In genomic region chr1:166813508-166814223, GRCh38 we compare ENCODE assay signal across 21 cellular contexts. TPM values are rescaled to one million over a fixed set of nuclear protein-coding genes. Genes with fewer than 3 reads are reported as not detected.
DNase-seq lines count a peak whose midpoint lies in the region; ATAC-seq, FAIRE-seq and TF ChIP-seq lines count a peak whose summit lies in the region.
"Had no signal": no experiment of that assay in that cellular context is flagged by ENCODE, and none has a peak within 500 bp of the region (broad histone marks: within the 10 kb centered on the region; RNA-seq: fewer than 3 reads in every experiment).

No MANE protein-coding gene starts in this region.

- H3K4me3 ChIP-seq in H1 (ENCODE audit: extremely low read depth in 1 of 4, insufficient read depth in 2 of 4, low read depth in 3 of 4, low read length in 4 of 4) (no peak overlapping the region), pancreas (no peak overlapping the region)
- H3K4me3 ChIP-seq: coronary artery, heart left ventricle, lung had no signal

- H3K79me1 ChIP-seq in H1 (ENCODE audit: low read depth, low read length) = no peaks in the 10 kb centered on the region

- H3K27me3 ChIP-seq in H1 (replicated peaks in 1 of 4; ENCODE audit: control insufficient read depth in 3 of 4, extremely low read depth in 1 of 4, insufficient read depth in 3 of 4, low read length in 3 of 4) (peaks cover 0 to 2% (median 0%) of the 10 kb centered on the region in 4 experiments; a peak in 1 of 7 replicates), pancreas (no peaks in the 10 kb centered on the region)
- H3K27me3 ChIP-seq: BE2C, brain microvascular endothelial cell, heart left ventricle had no signal

- no peak overlapping the region for H2BK12ac ChIP-seq in H1 (ENCODE audit: low read depth, low read length)

- no peak overlapping the region for H2BK5ac ChIP-seq in H1 (ENCODE audit: low read depth, low read length)

- no peaks in the 10 kb centered on the region for H3K23me2 ChIP-seq in H1 (ENCODE audit: low read depth, low read length)

- no peak overlapping the region for H3K18ac ChIP-seq in H1 (ENCODE audit: extremely low read depth, low read length)

- ATAC-seq in pancreas = peak; percentile 84 to 94 (median 91)
- ATAC-seq: heart left ventricle had no signal

- no peak overlapping the region for H3K14ac ChIP-seq in H1 (ENCODE audit: insufficient read length)

- CTCF ChIA-PET in H1 (lab: Charles Lee; ENCODE audit: partially characterized antibody) = interaction anchor here (0.6 to 1.8 kb wide), 7 partner anchors 8 to 423 kb away, joined by 3 to 14 read pairs (median 4); no protein-coding TSS in a partner anchor

- 0 out of 2 replicates have a peak overlapping the region, but pooled peaks have one; percentile 14 for H2AFZ ChIP-seq in H1 (ENCODE audit: low read length)

- H3K56ac ChIP-seq in H1 (replicated peaks; ENCODE audit: insufficient read length, low read depth, low read length) = no peak overlapping the region

- H4K8ac ChIP-seq in H1 (ENCODE audit: extremely low read depth, insufficient read depth, low read length) = no peak overlapping the region

- FAIRE-seq in H1 (lab: Jason Lieb, UNC) (no peak), pancreas (lab: Jason Lieb, UNC) (no peak)

- no peaks in the 10 kb centered on the region for H4K20me1 ChIP-seq in H1 (replicated peaks in 1 of 2; ENCODE audit: control insufficient read depth in 1 of 2, insufficient read depth in 2 of 2, low read length in 2 of 2)

- H3K36me3 ChIP-seq in H1 (ENCODE audit: control insufficient read depth in 2 of 4, insufficient read depth in 4 of 4, low read length in 3 of 4) (no peaks in the 10 kb centered on the region), pancreas (no peaks in the 10 kb centered on the region)
- H3K36me3 ChIP-seq: BE2C, brain microvascular endothelial cell, heart left ventricle had no signal

- H4K91ac ChIP-seq in H1 (replicated peaks; ENCODE audit: insufficient read length, low read length) = no peak overlapping the region

- H3K4me2 ChIP-seq in H1 (ENCODE audit: insufficient read depth in 1 of 2, low read depth in 2 of 2, low read length in 2 of 2) = no peak overlapping the region

- WGBS in H1 (ENCODE audit: extremely low coverage in 1 of 2, insufficient coverage in 1 of 2, insufficient read length in 1 of 2, insufficient replicate concordance in 2 of 2, low coverage in 1 of 2, low lambda C conversion rate in 2 of 2, missing lambda C conversion rate in 1 of 2), 2 experiments = 88% methylated on average over 2 of the region's 2 CpGs; no CpG with 5 or more reads in 1 of the 2 experiments
- WGBS in pancreas, 2 donors = 9% methylated on average over 2 of the region's 2 CpGs

- no peak overlapping the region for H2BK20ac ChIP-seq in H1 (ENCODE audit: low read length)

- DNase-seq in NCI-H1694 treated with DMSO at 0.1 percent for 48 hours (lab: John Stamatoyannopoulos, UW) (peak; percentile 14), NCI-H1694 (lab: John Stamatoyannopoulos, UW) (no peak), NCI-H1105 treated with DMSO at 0.1 percent for 48 hours (lab: John Stamatoyannopoulos, UW) (peak; percentile 17), H1 (ENCODE audit: low read depth in 1 of 2, low spot score in 2 of 2) (no peak), pancreas (no peak), NCI-H2107 (lab: John Stamatoyannopoulos, UW) (no peak)
- no peak for DNase-seq in activated naive CD4-positive, alpha-beta T cell treated with anti-CD3 and anti-CD28 coated beads, Interleukin-2, amount 50 U/mL, for 16 hours
- DNase-seq in activated naive CD4-positive, alpha-beta T cell treated with Interleukin-2 at 50 U/mL for 16 hours = no peak
- DNase-seq: activated CD4-positive, alpha-beta T cell treated with anti-CD3 and anti-CD28 coated beads for 4 hours; BE2C; brain microvascular endothelial cell; Caco-2; GDM1; heart left ventricle; NCI-H2227 treated with DMSO at 0.1 percent for 48 hours; NK-92 treated with Interleukin-12 subunit alpha and Interleukin-12 subunit beta, amount 100 ng/mL, for 24 hours; retina; substantia nigra; SW 1271 had no signal

- no peak for TF ChIP-seq CTCF in H1 (IDR thresholded peaks at IDR 0.05; ENCODE audit: control extremely low read depth in 1 of 3, insufficient read depth in 1 of 3, low read depth in 1 of 3, low read length in 3 of 3)
- no peak for TF ChIP-seq CTCF in pancreas (IDR thresholded peaks at IDR 0.05)

- H3K4ac ChIP-seq in H1 (replicated peaks; ENCODE audit: insufficient read length, low read depth, low read length) = no peak overlapping the region

- peaks cover 0 to 2% (median 0%) of the 10 kb centered on the region in 4 experiments; a peak in 1 of 7 replicates for H3K4me1 ChIP-seq in H1 (replicated peaks in 1 of 4; ENCODE audit: control insufficient read depth in 3 of 4, insufficient read depth in 4 of 4, low read length in 3 of 4)
- peaks cover 7 to 20% (median 20%) of the 10 kb centered on the region in 3 donors for H3K4me1 ChIP-seq in pancreas
- H3K4me1 ChIP-seq: BE2C had no signal

- TF ChIP-seq RAD21 in H1 (IDR thresholded peaks at IDR 0.05 in 1 of 2, conservative IDR thresholded peaks at IDR 0.05 in 1 of 2; ENCODE audit: low read depth in 2 of 2, low read length in 2 of 2) = no peak

- H3K9ac ChIP-seq in H1 (replicated peaks in 1 of 4; ENCODE audit: extremely low read depth in 1 of 4, low read depth in 3 of 4, low read length in 3 of 4) = no peak overlapping the region

- no peak overlapping the region for H4K5ac ChIP-seq in H1 (ENCODE audit: insufficient read length, low read depth, low read length)

- H2BK15ac ChIP-seq in H1 (ENCODE audit: low read length) = no peak overlapping the region

- no peak overlapping the region for H2BK120ac ChIP-seq in H1 (replicated peaks; ENCODE audit: low read depth, low read length)

- no peaks in the 10 kb centered on the region for H3K79me2 ChIP-seq in H1 (ENCODE audit: control insufficient read depth in 1 of 2, insufficient read depth in 2 of 2, low read length in 2 of 2)

- H3K23ac ChIP-seq in H1 (ENCODE audit: insufficient read length) = no peak overlapping the region

- intact Hi-C loops in pancreas (cut with DNase I) = no loop called here

- TF ChIP-seq EP300 in H1 (IDR thresholded peaks at IDR 0.05; ENCODE audit: borderline replicate concordance in 1 of 2, low read depth in 2 of 2, low read length in 2 of 2) = no peak

- H2AK5ac ChIP-seq in H1 (ENCODE audit: low read depth, low read length) = no peak overlapping the region

- TF ChIP-seq POLR2A in H1 (IDR thresholded peaks at IDR 0.05; ENCODE audit: control extremely low read depth in 1 of 2, low read depth in 2 of 2, low read length in 2 of 2) = no peak

- H3K27ac ChIP-seq in H1 (ENCODE audit: low read depth, low read length) (no peak overlapping the region), pancreas (peak overlapping the region in 1 of 4 donors; percentile 25)
- H3K27ac ChIP-seq: brain microvascular endothelial cell, coronary artery, heart left ventricle had no signal

- H3K9me3 ChIP-seq in H1 (ENCODE audit: insufficient read depth in 2 of 2, low read depth in 1 of 2, low read length in 1 of 2) (no peaks in the 10 kb centered on the region), pancreas (no peaks in the 10 kb centered on the region)
- H3K9me3 ChIP-seq: BE2C, Caco-2 had no signal

- POLR2A ChIA-PET in H1 (lab: Charles Lee; ENCODE audit: partially characterized antibody) = interaction anchor here (0.8 to 1.5 kb wide), 2 partner anchors 12 to 62 kb away, joined by 3 to 5 read pairs; no protein-coding TSS in a partner anchor

TF ChIP-seq in H1, 55 proteins besides CTCF, POLR2A, EP300 and RAD21 (continues in another document):
- TF ChIP-seq JUND (IDR thresholded peaks at IDR 0.05; ENCODE audit: low read length) = no peak

RNA-seq across cellular contexts. Expression of gene POGK, which starts 25.6 kb away (rescaled TPM):
- 37.3 and 40.3 TPM in 2 replicates for total RNA-seq in H1 (2021; fragmentation: NEBNext Ultra II Directional; extraction: Animal tissue kit (Norgen Biotek cat#: 25700))
- polyA plus RNA-seq in H1 (2011; rRNA removed) = 12.7 and 16.9 TPM in 2 replicates
- polyA plus RNA-seq in H1 (2011; cell fraction: cytosol; rRNA removed) = 16.8 TPM
- polyA plus RNA-seq in H1 (2011; cell fraction: nucleus; rRNA removed) = 18.0 TPM
- polyA plus RNA-seq in H1 (2012, experiment 1 of 2) = 20.1 to 22.4 TPM (median 22.0 TPM) in 4 replicates
- polyA plus RNA-seq in H1 (2012, experiment 2 of 2) = 6.5 TPM
- 20.5 TPM for polyA plus RNA-seq in H1 (2013, experiment 1 of 2)
- 19.6 TPM for polyA plus RNA-seq in H1 (2013, experiment 2 of 2)
- 25.5 and 26.4 TPM in 2 replicates for polyA minus RNA-seq in H1 (2011; rRNA and poly(A)+ RNA removed)
- 20.6 TPM for polyA minus RNA-seq in H1 (2011; cell fraction: cytosol; rRNA and poly(A)+ RNA removed)
- 34.5 TPM for polyA minus RNA-seq in H1 (2011; cell fraction: nucleus; rRNA and poly(A)+ RNA removed)
- 10 to 100 TPM; 11.7 to 26.7 (median 15.2) TPM for total RNA-seq in pancreas
- polyA plus RNA-seq in pancreas = 10 to 100 TPM in 1 of 2 donors, 1 to 10 TPM in 1; 6.3 to 11.6 TPM

Comparison
In these comparisons a context has a peak if more than half of its experiments do, and no peak if none do; other contexts are left out.
1. DNase-seq: peak in NCI-H1694 treated with DMSO at 0.1 percent for 48 hours (single experiment) and NCI-H1105 treated with DMSO at 0.1 percent for 48 hours (single experiment); none in NCI-H1694 (single experiment), H1 (0 of 2), pancreas (0 of 6), NCI-H2107 (single experiment), activated naive CD4-positive, alpha-beta T cell treated with anti-CD3 and anti-CD28 coated beads, Interleukin-2, amount 50 U/mL, for 16 hours (single experiment) and activated naive CD4-positive, alpha-beta T cell treated with Interleukin-2 at 50 U/mL for 16 hours (single experiment).